In genomic region chr7:127392182-127392565, GRCh38 we compare ENCODE assay signal across 1 cellular context.
TF ChIP-seq lines count a peak whose summit lies in the region.

No MANE protein-coding gene starts in this region.

TF ChIP-seq in K562, 482 proteins besides CTCF, POLR2A, EP300 and RAD21 (continued from another document and continues in another):
- TF ChIP-seq STAT6 (CRISPR knock-in tag; IDR thresholded peaks at IDR 0.05) (no peak), CAMTA2 (CRISPR knock-in tag; conservative IDR thresholded peaks at IDR 0.05) (no peak), HMGXB4 (CRISPR knock-in tag; IDR thresholded peaks at IDR 0.05) (peak; percentile 81), CBX8 (IDR thresholded peaks at IDR 0.05; ENCODE audit: borderline replicate concordance, extremely low read depth, low read depth, low read length, poor library complexity, severe bottlenecking) (no peak), THRAP3 (IDR thresholded peaks at IDR 0.05; ENCODE audit: borderline replicate concordance) (no peak), CBX5 (IDR thresholded peaks at IDR 0.05; ENCODE audit: borderline replicate concordance, low read depth) (no peak), CREM (IDR thresholded peaks at IDR 0.05; ENCODE audit: low read depth) (peak; percentile 83), KLF1 (tag; IDR thresholded peaks at IDR 0.05) (no peak; the same call in 1 of the 2 replicates), RBFOX2 (IDR thresholded peaks at IDR 0.05; ENCODE audit: low read depth, low read length) (peak; percentile 97), ATF7 (IDR thresholded peaks at IDR 0.05) (peak; percentile 65; the same call in 1 of the 2 replicates), ZNF696 (CRISPR knock-in tag; conservative IDR thresholded peaks at IDR 0.05) (no peak), FOXA3 (CRISPR knock-in tag; conservative IDR thresholded peaks at IDR 0.05 in 1 of 2, IDR thresholded peaks at IDR 0.05 in 1 of 2) (peak in 1 of 2 experiments; percentile 56; a peak in 1 of 4 replicates), ZBTB7A (IDR thresholded peaks at IDR 0.05; ENCODE audit: borderline replicate concordance, control insufficient read depth, low read depth, low read length) (no peak), SMAD3 (CRISPR knock-in tag; conservative IDR thresholded peaks at IDR 0.05) (no peak), MECOM (CRISPR knock-in tag; IDR thresholded peaks at IDR 0.05) (no peak), NFYB (IDR thresholded peaks at IDR 0.05; ENCODE audit: extremely low read depth, insufficient read length) (no peak), ZNF436 (CRISPR knock-in tag; IDR thresholded peaks at IDR 0.05) (no peak), BRF2 (IDR thresholded peaks at IDR 0.05; ENCODE audit: borderline replicate concordance, insufficient read depth, insufficient read length) (no peak), BHLHE40 (IDR thresholded peaks at IDR 0.05; ENCODE audit: low read length) (no peak), CBFB (CRISPR knock-in tag; IDR thresholded peaks at IDR 0.05) (no peak), ELK3 (CRISPR knock-in tag; IDR thresholded peaks at IDR 0.05) (no peak), ZBED1 (IDR thresholded peaks at IDR 0.05) (no peak; the same call in 1 of the 2 replicates), RNF2 (IDR thresholded peaks at IDR 0.05) (peak; percentile 74; the same call in 1 of the 2 replicates), FOXJ2 (tag; IDR thresholded peaks at IDR 0.05) (no peak), ATF6 (CRISPR knock-in tag; IDR thresholded peaks at IDR 0.05) (no peak), ZNF717 (CRISPR knock-in tag; IDR thresholded peaks at IDR 0.05) (no peak), ZNF778 (CRISPR knock-in tag; IDR thresholded peaks at IDR 0.05) (no peak), DIDO1 (tag; IDR thresholded peaks at IDR 0.05; ENCODE audit: low read depth) (no peak), HNRNPLL (IDR thresholded peaks at IDR 0.05; ENCODE audit: low read depth, low read length, poor library complexity, severe bottlenecking) (peak; percentile 10), MTA3 (IDR thresholded peaks at IDR 0.05; ENCODE audit: borderline replicate concordance) (peak; percentile 79; the same call in 1 of the 2 replicates), BRF1 (IDR thresholded peaks at IDR 0.05; ENCODE audit: borderline replicate concordance, extremely low read depth, insufficient read length) (no peak), BCOR (IDR thresholded peaks at IDR 0.05) (0 out of 2 replicates have a peak, but pooled peaks have one; percentile 12), ZNF639 (CRISPR knock-in tag; conservative IDR thresholded peaks at IDR 0.05 in 1 of 2, IDR thresholded peaks at IDR 0.05 in 1 of 2) (no peak), PBX2 (CRISPR knock-in tag; IDR thresholded peaks at IDR 0.05; ENCODE audit: low read depth) (no peak), PBX2 (tag; conservative IDR thresholded peaks at IDR 0.05; ENCODE audit: low read depth) (no peak), MCM5 (IDR thresholded peaks at IDR 0.05; ENCODE audit: low read depth) (no peak), HNRNPL (IDR thresholded peaks at IDR 0.05; ENCODE audit: low read depth, low read length) (peak; percentile 49; the same call in 1 of the 2 replicates), BCL6 (CRISPR knock-in tag; IDR thresholded peaks at IDR 0.05) (no peak), PTBP1 (IDR thresholded peaks at IDR 0.05; ENCODE audit: low read depth, low read length) (no peak; the same call in 1 of the 2 replicates), SPI1 (IDR thresholded peaks at IDR 0.05; ENCODE audit: borderline replicate concordance, low read depth, low read length) (no peak), GATA2 (CRISPR knock-in tag; IDR thresholded peaks at IDR 0.05) (no peak), NFIC (IDR thresholded peaks at IDR 0.05) (no peak), NFXL1 (CRISPR knock-in tag; IDR thresholded peaks at IDR 0.05) (no peak), ZNF764 (CRISPR knock-in tag; IDR thresholded peaks at IDR 0.05; ENCODE audit: low read depth) (no peak), BRD9 (IDR thresholded peaks at IDR 0.05; ENCODE audit: low read depth, partially characterized antibody) (no peak), NR2F6 (CRISPR knock-in tag; IDR thresholded peaks at IDR 0.05) (no peak), DDX20 (tag; IDR thresholded peaks at IDR 0.05; ENCODE audit: low read depth) (no peak), RB1 (IDR thresholded peaks at IDR 0.05; ENCODE audit: low read depth) (peak; percentile 12; the same call in 1 of the 2 replicates), ZFX (CRISPR knock-in tag; IDR thresholded peaks at IDR 0.05) (peak; percentile 49; the same call in 1 of the 2 replicates), SMAD2 (IDR thresholded peaks at IDR 0.05; ENCODE audit: low read depth, low read length) (no peak), HNRNPK (IDR thresholded peaks at IDR 0.05; ENCODE audit: low read depth, low read length, poor library complexity, severe bottlenecking) (peak; percentile 5), FOXJ3 (CRISPR knock-in tag; IDR thresholded peaks at IDR 0.05) (no peak), HDAC1 (IDR thresholded peaks at IDR 0.05) (peak in 1 of 2 experiments; percentile 77; a peak in 2 of 4 replicates), HINFP (tag; conservative IDR thresholded peaks at IDR 0.05; ENCODE audit: low read depth) (no peak), ZNF311 (CRISPR knock-in tag; IDR thresholded peaks at IDR 0.05) (no peak), NR2C1 (IDR thresholded peaks at IDR 0.05) (no peak), NR2C1 (tag; IDR thresholded peaks at IDR 0.05) (no peak), SAFB (IDR thresholded peaks at IDR 0.05; ENCODE audit: borderline replicate concordance, low read depth, low read length) (peak; percentile 92), ZNF512 (tag; IDR thresholded peaks at IDR 0.05) (no peak), ZC3H11A (IDR thresholded peaks at IDR 0.05; ENCODE audit: low read depth, low read length) (no peak)
